1 cellular context compared by ENCODE assay signal in the genomic region with DNA sequence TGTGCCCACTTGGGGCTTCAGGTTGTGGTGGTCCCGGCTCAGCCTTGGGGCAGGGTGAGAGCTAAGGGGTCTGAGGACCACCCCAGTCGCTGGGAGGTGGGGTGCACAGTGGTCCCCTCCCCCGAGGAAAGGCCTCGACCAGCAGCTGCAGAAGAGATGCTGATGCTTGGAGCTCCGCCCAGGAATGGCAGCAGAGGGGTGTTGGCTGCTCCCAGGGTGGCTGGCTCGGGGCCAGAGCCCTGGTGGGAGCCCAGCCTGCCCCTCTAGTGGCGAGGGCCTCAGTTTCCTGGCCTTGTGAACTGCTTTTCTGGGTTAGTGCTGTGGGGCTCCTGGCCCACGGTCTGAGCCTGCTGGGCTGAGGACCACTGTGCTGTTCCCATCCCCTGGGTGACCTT.
TF ChIP-seq lines count a peak whose summit lies in the region.

No MANE protein-coding gene starts in this region.

TF ChIP-seq in endothelial cell of umbilical vein, 7 proteins besides CTCF, POLR2A, EP300 and RAD21:
- TF ChIP-seq FOS (IDR thresholded peaks at IDR 0.05; ENCODE audit: borderline replicate concordance, insufficient read depth, low read length), result no peak
- TF ChIP-seq EZH2 (IDR thresholded peaks at IDR 0.05; ENCODE audit: borderline replicate concordance, low read depth, low read length, severe bottlenecking), result no peak
- TF ChIP-seq POLR2AphosphoS5 (IDR thresholded peaks at IDR 0.05; ENCODE audit: insufficient read depth, low read depth, low read length), result peak; percentile 55
- TF ChIP-seq, protein P1, sequence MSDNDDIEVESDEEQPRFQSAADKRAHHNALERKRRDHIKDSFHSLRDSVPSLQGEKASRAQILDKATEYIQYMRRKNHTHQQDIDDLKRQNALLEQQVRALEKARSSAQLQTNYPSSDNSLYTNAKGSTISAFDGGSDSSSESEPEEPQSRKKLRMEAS (IDR thresholded peaks at IDR 0.05; ENCODE audit: insufficient read depth, insufficient read length), result no peak
- no peak for TF ChIP-seq MYC (IDR thresholded peaks at IDR 0.05; ENCODE audit: low read depth, low read length)
